ENCODE assay signal across 1 cellular context in the genomic region with DNA sequence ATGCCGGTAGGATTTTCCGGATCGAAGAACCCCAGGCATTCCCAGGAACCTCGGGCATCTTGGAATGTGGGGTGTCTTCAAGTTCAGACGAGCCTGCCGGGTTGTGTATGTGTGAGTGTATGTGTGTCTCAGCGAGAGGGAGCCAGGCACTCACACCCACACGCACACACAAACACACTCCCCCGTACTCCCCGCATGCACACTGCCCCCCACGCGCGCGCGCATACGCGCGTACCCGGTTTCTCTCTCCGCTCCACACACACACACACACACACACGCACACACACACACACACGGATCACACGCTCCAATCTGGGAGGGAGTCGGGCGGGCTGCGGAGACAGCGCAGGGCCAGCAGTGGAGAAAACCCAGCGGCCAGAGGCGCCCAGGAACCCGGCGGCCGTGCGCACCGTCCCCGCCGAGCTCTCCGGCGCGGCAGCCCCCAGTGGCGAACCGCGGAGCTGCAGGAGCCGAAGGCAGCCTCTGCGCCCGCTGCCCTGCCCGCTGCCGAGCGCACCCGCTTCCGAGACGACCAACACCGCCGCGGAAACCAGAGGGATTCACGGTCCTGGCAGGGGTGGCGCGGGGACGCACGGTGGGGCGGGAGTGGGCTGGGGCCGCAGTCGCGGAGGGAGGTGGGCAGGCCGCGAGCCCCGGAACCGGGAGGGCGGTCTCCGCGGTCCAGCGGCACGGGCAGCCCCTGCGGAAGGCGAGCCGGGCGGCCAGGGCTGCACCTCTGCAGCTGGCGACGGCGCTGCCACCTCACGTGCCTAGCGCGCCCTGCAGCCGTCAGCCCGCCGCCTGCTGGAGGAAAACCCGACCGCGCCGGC.
TF ChIP-seq lines count a peak whose summit lies in the region.

A gene (minus strand): TSS at position 125 of the 830 bp plus-strand sequence.

TF ChIP-seq in HEK293, 187 proteins besides CTCF, POLR2A, EP300 and RAD21 (continued from another document):
- TF ChIP-seq, protein P1, sequence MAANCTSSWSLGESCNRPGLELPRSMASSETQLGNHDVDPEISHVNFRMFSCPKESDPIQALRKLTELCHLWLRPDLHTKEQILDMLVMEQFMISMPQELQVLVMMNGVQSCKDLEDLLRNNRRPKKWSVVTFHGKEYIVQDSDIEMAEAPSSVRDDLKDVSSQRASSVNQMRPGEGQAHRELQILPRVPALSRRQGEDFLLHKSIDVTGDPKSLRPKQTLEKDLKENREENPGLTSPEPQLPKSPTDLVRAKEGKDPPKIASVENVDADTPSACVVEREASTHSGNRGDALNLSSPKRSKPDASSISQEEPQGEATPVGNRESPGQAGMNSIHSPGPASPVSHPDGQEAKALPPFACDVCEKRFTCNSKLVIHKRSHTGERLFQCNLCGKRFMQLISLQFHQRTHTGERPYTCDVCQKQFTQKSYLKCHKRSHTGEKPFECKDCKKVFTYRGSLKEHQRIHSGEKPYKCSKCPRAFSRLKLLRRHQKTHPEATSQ (tag by site-specific recombination; IDR thresholded peaks at IDR 0.05): peak; percentile 26; the same call in 1 of the 2 replicates
- TF ChIP-seq KLF9 (tag by site-specific recombination; IDR thresholded peaks at IDR 0.05; ENCODE audit: low read depth) (peak; percentile 69; the same call in 1 of the 2 replicates), GLI4 (tag by site-specific recombination; IDR thresholded peaks at IDR 0.05) (peak; percentile 95), ZNF221 (tag by site-specific recombination; IDR thresholded peaks at IDR 0.05; ENCODE audit: borderline replicate concordance) (no peak), ZNF514 (tag by site-specific recombination; IDR thresholded peaks at IDR 0.05) (no peak), ZXDB (tag by site-specific recombination; IDR thresholded peaks at IDR 0.05) (0 out of 2 replicates have a peak, but pooled peaks have one; percentile 26), ZNF658 (tag by site-specific recombination; IDR thresholded peaks at IDR 0.05) (0 out of 2 replicates have a peak, but pooled peaks have one; percentile 24), ZNF426 (tag by site-specific recombination; IDR thresholded peaks at IDR 0.05) (no peak), MYNN (tag by site-specific recombination; IDR thresholded peaks at IDR 0.05; ENCODE audit: borderline replicate concordance) (0 out of 2 replicates have a peak, but pooled peaks have one; percentile 36)
- TF ChIP-seq, protein P2, sequence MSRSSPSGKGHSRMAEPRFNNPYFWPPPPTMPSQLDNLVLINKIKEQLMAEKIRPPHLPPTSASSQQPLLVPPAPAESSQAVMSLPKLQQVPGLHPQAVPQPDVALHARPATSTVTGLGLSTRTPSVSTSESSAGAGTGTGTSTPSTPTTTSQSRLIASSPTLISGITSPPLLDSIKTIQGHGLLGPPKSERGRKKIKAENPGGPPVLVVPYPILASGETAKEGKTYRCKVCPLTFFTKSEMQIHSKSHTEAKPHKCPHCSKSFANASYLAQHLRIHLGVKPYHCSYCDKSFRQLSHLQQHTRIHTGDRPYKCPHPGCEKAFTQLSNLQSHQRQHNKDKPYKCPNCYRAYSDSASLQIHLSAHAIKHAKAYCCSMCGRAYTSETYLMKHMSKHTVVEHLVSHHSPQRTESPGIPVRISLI (tag by site-specific recombination; IDR thresholded peaks at IDR 0.05): no peak
- TF ChIP-seq, protein P3, sequence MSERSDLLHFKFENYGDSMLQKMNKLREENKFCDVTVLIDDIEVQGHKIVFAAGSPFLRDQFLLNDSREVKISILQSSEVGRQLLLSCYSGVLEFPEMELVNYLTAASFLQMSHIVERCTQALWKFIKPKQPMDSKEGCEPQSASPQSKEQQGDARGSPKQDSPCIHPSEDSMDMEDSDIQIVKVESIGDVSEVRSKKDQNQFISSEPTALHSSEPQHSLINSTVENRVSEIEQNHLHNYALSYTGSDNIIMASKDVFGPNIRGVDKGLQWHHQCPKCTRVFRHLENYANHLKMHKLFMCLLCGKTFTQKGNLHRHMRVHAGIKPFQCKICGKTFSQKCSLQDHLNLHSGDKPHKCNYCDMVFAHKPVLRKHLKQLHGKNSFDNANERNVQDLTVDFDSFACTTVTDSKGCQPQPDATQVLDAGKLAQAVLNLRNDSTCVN (tag by site-specific recombination; optimal IDR thresholded peaks at IDR 0.05): peak; percentile 100
- TF ChIP-seq, protein P4, sequence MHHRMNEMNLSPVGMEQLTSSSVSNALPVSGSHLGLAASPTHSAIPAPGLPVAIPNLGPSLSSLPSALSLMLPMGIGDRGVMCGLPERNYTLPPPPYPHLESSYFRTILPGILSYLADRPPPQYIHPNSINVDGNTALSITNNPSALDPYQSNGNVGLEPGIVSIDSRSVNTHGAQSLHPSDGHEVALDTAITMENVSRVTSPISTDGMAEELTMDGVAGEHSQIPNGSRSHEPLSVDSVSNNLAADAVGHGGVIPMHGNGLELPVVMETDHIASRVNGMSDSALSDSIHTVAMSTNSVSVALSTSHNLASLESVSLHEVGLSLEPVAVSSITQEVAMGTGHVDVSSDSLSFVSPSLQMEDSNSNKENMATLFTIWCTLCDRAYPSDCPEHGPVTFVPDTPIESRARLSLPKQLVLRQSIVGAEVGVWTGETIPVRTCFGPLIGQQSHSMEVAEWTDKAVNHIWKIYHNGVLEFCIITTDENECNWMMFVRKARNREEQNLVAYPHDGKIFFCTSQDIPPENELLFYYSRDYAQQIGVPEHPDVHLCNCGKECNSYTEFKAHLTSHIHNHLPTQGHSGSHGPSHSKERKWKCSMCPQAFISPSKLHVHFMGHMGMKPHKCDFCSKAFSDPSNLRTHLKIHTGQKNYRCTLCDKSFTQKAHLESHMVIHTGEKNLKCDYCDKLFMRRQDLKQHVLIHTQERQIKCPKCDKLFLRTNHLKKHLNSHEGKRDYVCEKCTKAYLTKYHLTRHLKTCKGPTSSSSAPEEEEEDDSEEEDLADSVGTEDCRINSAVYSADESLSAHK (tag by site-specific recombination; IDR thresholded peaks at IDR 0.05): no peak
